9 cellular contexts compared by ENCODE assay signal in genomic region chr16:85491798-85492616, GRCh38.
DNase-seq lines count a peak whose midpoint lies in the region; ATAC-seq and TF ChIP-seq lines count a peak whose summit lies in the region.
"Had no signal": no experiment of that assay in that cellular context is flagged by ENCODE, and none has a peak within 500 bp of the region (broad histone marks: within the 10 kb centered on the region; RNA-seq: fewer than 3 reads in every experiment).

No MANE protein-coding gene starts in this region.

- CTCF ChIA-PET in activated CD8-positive, alpha-beta memory T cell treated with anti-CD3 and anti-CD28 coated beads, Interleukin-2, amount 10 ng/mL, durations not matched to agents 7 days and 5 days (lab: Charles Lee) = interaction anchor here (0.8 to 4.1 kb wide), 13 partner anchors 10 to 126 kb away, joined by 3 to 30 read pairs (median 5); no protein-coding TSS in a partner anchor

- no peak overlapping the region for H3K27ac Mint-ChIP-seq in activated CD8-positive, alpha-beta memory T cell treated with anti-CD3 and anti-CD28 coated beads, Interleukin-2, amount 10 ng/mL, durations not matched to agents 7 days and 5 days

- H3K9me3 ChIP-seq in uterus = no peaks in the 10 kb centered on the region

- no peak for ATAC-seq in activated CD8-positive, alpha-beta memory T cell treated with anti-CD3 and anti-CD28 coated beads, Interleukin-2, amount 10 ng/mL, durations not matched to agents 7 days and 5 days
- peak; percentile 78 for ATAC-seq in esophagus mucosa
- no peak for ATAC-seq in GM18870 (IDR thresholded peaks at IDR 0.05; ENCODE audit: unreplicated experiment)

- DNase-seq in activated CD8-positive, alpha-beta memory T cell treated with anti-CD3 and anti-CD28 coated beads for 24 hours = peak; percentile 65
- no peak for DNase-seq in activated CD8-positive, alpha-beta memory T cell treated with anti-CD3 and anti-CD28 coated beads, Interleukin-2, amount 10 ng/mL, durations not matched to agents 7 days and 5 days
- peak; percentile 27 for DNase-seq in midbrain (lab: John Stamatoyannopoulos, UW)
- DNase-seq in uterus = peak; percentile 62 to 67
- DNase-seq in KG1 (lab: John Stamatoyannopoulos, UW) = no peak
- DNase-seq in SHP77 treated with DMSO at 0.1 percent for 48 hours (lab: John Stamatoyannopoulos, UW) = no peak
- DNase-seq: NCI-H187 had no signal

- no peaks in the 10 kb centered on the region for H3K4me1 Mint-ChIP-seq in activated CD8-positive, alpha-beta memory T cell treated with anti-CD3 and anti-CD28 coated beads, Interleukin-2, amount 10 ng/mL, durations not matched to agents 7 days and 5 days

- H3K27ac ChIP-seq in uterus = peak overlapping the region in 1 of 2 donors; percentile 32

- peaks cover 6 to 13% of the 10 kb centered on the region in 2 donors for H3K4me1 ChIP-seq in uterus

- H3K9me3 Mint-ChIP-seq in activated CD8-positive, alpha-beta memory T cell treated with anti-CD3 and anti-CD28 coated beads, Interleukin-2, amount 10 ng/mL, durations not matched to agents 7 days and 5 days (ENCODE audit: low read depth) = no peaks in the 10 kb centered on the region

- TF ChIP-seq CTCF in uterus (IDR thresholded peaks at IDR 0.05) = no peak

- H3K36me3 Mint-ChIP-seq in activated CD8-positive, alpha-beta memory T cell treated with anti-CD3 and anti-CD28 coated beads, Interleukin-2, amount 10 ng/mL, durations not matched to agents 7 days and 5 days = no peaks in the 10 kb centered on the region

- no peaks in the 10 kb centered on the region for H3K36me3 ChIP-seq in uterus

- no peak for TF ChIP-seq POLR2A in uterus (IDR thresholded peaks at IDR 0.05)

- no peaks in the 10 kb centered on the region for H3K27me3 ChIP-seq in uterus

- H3K4me3 ChIP-seq in uterus = no peak overlapping the region

- no peaks in the 10 kb centered on the region for H3K27me3 Mint-ChIP-seq in activated CD8-positive, alpha-beta memory T cell treated with anti-CD3 and anti-CD28 coated beads, Interleukin-2, amount 10 ng/mL, durations not matched to agents 7 days and 5 days

- no peak overlapping the region for H3K4me3 Mint-ChIP-seq in activated CD8-positive, alpha-beta memory T cell treated with anti-CD3 and anti-CD28 coated beads, Interleukin-2, amount 10 ng/mL, durations not matched to agents 7 days and 5 days

- intact Hi-C loops in uterus (cut with DNase I; ENCODE audit: low total_unique reads) = no loop called here

Comparison
In these comparisons a context has a peak if more than half of its experiments do, and no peak if none do; other contexts are left out.
1. DNase-seq: peak in activated CD8-positive, alpha-beta memory T cell treated with anti-CD3 and anti-CD28 coated beads for 24 hours (single experiment), midbrain (single experiment) and uterus (2 of 2); none in activated CD8-positive, alpha-beta memory T cell treated with anti-CD3 and anti-CD28 coated beads, Interleukin-2, amount 10 ng/mL, durations not matched to agents 7 days and 5 days (single experiment), KG1 (single experiment) and SHP77 treated with DMSO at 0.1 percent for 48 hours (single experiment).